Comparison of ENCODE assay signal across 21 cellular contexts in genomic region chr4:143586080-143586479, GRCh38.
DNase-seq lines count a peak whose midpoint lies in the region; ATAC-seq, FAIRE-seq and TF ChIP-seq lines count a peak whose summit lies in the region.
"Had no signal": no experiment of that assay in that cellular context is flagged by ENCODE, and none has a peak within 500 bp of the region (broad histone marks: within the 10 kb centered on the region; RNA-seq: fewer than 3 reads in every experiment).

No MANE protein-coding gene starts in this region.

- H3K4me2 ChIP-seq in endothelial cell of umbilical vein (ENCODE audit: insufficient read depth, low read length) (peak overlapping the region; percentile 45), MM.1S (ENCODE audit: low read depth, low read length) (no peak overlapping the region)
- H3K4me2 ChIP-seq: PC-9 had no signal

- ATAC-seq in upper lobe of right lung, result no peak
- ATAC-seq: left lung, mucosa of descending colon had no signal

- no peaks in the 10 kb centered on the region for H3K9me2 ChIP-seq in MM.1S (replicated peaks; ENCODE audit: insufficient read depth, low read length)

- POLR2A ChIA-PET in BJ (lab: Charles Lee) (no interaction called here), endothelial cell of umbilical vein (lab: Charles Lee) (no interaction called here)

- no peaks in the 10 kb centered on the region for H3K9me1 ChIP-seq in endothelial cell of umbilical vein (replicated peaks; ENCODE audit: control insufficient read depth, extremely low read depth, insufficient read depth, low read length)

- H3K4me3 ChIP-seq in BJ (ENCODE audit: low read depth, low read length) (no peak overlapping the region), SJSA1 (no peak overlapping the region), endothelial cell of umbilical vein (replicated peaks in 1 of 3; ENCODE audit: insufficient read depth in 1 of 3, low read depth in 1 of 3, low read length in 3 of 3) (no peak overlapping the region), skeletal muscle cell (ENCODE audit: low read depth, low read length) (no peak overlapping the region), MM.1S (ENCODE audit: low read length) (no peak overlapping the region), upper lobe of right lung (no peak overlapping the region)
- H3K4me3 ChIP-seq: BLaER1 treated with 17β-estradiol and CSF1 and Interleukin-3, amounts not matched to agents 10 nM and 100 nM; left lung; mucosa of descending colon; PC-9; sigmoid colon; stomach had no signal

- H3K27me3 ChIP-seq in BJ (ENCODE audit: control insufficient read depth, insufficient read depth, low read length), result no peaks in the 10 kb centered on the region
- no peaks in the 10 kb centered on the region for H3K27me3 ChIP-seq in SJSA1 (replicated peaks)
- H3K27me3 ChIP-seq in endothelial cell of umbilical vein (ENCODE audit: control insufficient read depth in 2 of 2, insufficient read depth in 2 of 2, low read length in 2 of 2), result no peaks in the 10 kb centered on the region
- H3K27me3 ChIP-seq in MM.1S (replicated peaks; ENCODE audit: insufficient read depth, low read length), result no peaks in the 10 kb centered on the region
- H3K27me3 ChIP-seq in upper lobe of right lung, result no peaks in the 10 kb centered on the region
- H3K27me3 ChIP-seq: BLaER1 treated with 17β-estradiol and CSF1 and Interleukin-3, amounts not matched to agents 10 nM and 100 nM; left lung; sigmoid colon; stomach had no signal

- FAIRE-seq in endothelial cell of umbilical vein (lab: Jason Lieb, UNC), result peak; percentile 78
- FAIRE-seq: endometrium had no signal

- H3K9ac ChIP-seq in endothelial cell of umbilical vein (replicated peaks; ENCODE audit: extremely low read depth, insufficient read depth, low read length), result peak overlapping the region; percentile 75
- no peak overlapping the region for H3K9ac ChIP-seq in MM.1S (ENCODE audit: low read length)
- H3K9ac ChIP-seq: BLaER1 treated with 17β-estradiol and CSF1 and Interleukin-3, amounts not matched to agents 10 nM and 100 nM had no signal

- H3K4me1 ChIP-seq in SJSA1 (replicated peaks) (peaks cover 18% of the 10 kb centered on the region), endothelial cell of umbilical vein (ENCODE audit: control insufficient read depth, extremely low read depth, insufficient read depth, low read length) (peaks cover 18% of the 10 kb centered on the region), MM.1S (ENCODE audit: low read length) (no peaks in the 10 kb centered on the region), upper lobe of right lung (no peaks in the 10 kb centered on the region)
- H3K4me1 ChIP-seq: left lung, sigmoid colon, stomach had no signal

- dilution Hi-C loops in endothelial cell of umbilical vein (cut with MboI; ENCODE audit: extremely low pct_ligation_motif_present, low sequenced_read_pairs), result no loop called here

- H3K36me3 ChIP-seq in BJ (ENCODE audit: control insufficient read depth, insufficient read depth, low read length) (no peaks in the 10 kb centered on the region), SJSA1 (no peaks in the 10 kb centered on the region), endothelial cell of umbilical vein (ENCODE audit: control insufficient read depth in 2 of 2, extremely low read depth in 1 of 2, insufficient read depth in 2 of 2, low read length in 2 of 2) (no peaks in the 10 kb centered on the region), MM.1S (replicated peaks; ENCODE audit: insufficient read depth, low read length) (no peaks in the 10 kb centered on the region), upper lobe of right lung (no peaks in the 10 kb centered on the region)
- H3K36me3 ChIP-seq: BLaER1 treated with 17β-estradiol and CSF1 and Interleukin-3, amounts not matched to agents 10 nM and 100 nM; left lung; sigmoid colon; stomach had no signal

- TF ChIP-seq CTCF in BJ (IDR thresholded peaks at IDR 0.05; ENCODE audit: insufficient read depth, low read depth, low read length) (no peak), endothelial cell of umbilical vein (IDR thresholded peaks at IDR 0.05; ENCODE audit: extremely low read depth in 1 of 2, insufficient read depth in 1 of 2, low read depth in 1 of 2, low read length in 2 of 2) (no peak), MM.1S (IDR thresholded peaks at IDR 0.05; ENCODE audit: low read length) (no peak), upper lobe of right lung (IDR thresholded peaks at IDR 0.05) (no peak)

- H2AFZ ChIP-seq in endothelial cell of umbilical vein (ENCODE audit: low read depth, low read length) (peak overlapping the region; percentile 75), MM.1S (ENCODE audit: low read length) (no peak overlapping the region)
- H2AFZ ChIP-seq: PC-9 had no signal

- CTCF ChIA-PET in BJ (lab: Yijun Ruan, JAX) (no interaction called here), endothelial cell of umbilical vein (lab: Charles Lee) (interaction anchor here (1.3 to 1.4 kb wide), 2 partner anchors 16 to 27 kb away, joined by 3 read pairs; no protein-coding TSS in a partner anchor)

- intact Hi-C loops in endothelial cell of umbilical vein (cut with micrococcal nuclease) (loop anchor here (1.0 kb wide), 2 partner anchors 55 to 182 kb away; no protein-coding TSS in a partner anchor), upper lobe of right lung (cut with DNase I) (no loop called here)

- H3K9me3 ChIP-seq in SJSA1 (replicated peaks), result peaks cover 10% of the 10 kb centered on the region
- H3K9me3 ChIP-seq in endothelial cell of umbilical vein (replicated peaks; ENCODE audit: control insufficient read depth, insufficient read depth, low read length), result no peaks in the 10 kb centered on the region
- no peaks in the 10 kb centered on the region for H3K9me3 ChIP-seq in MM.1S (replicated peaks; ENCODE audit: insufficient read depth, low read length)
- peaks cover 5% of the 10 kb centered on the region for H3K9me3 ChIP-seq in upper lobe of right lung

- peak overlapping the region; percentile 55 for H3K27ac ChIP-seq in SJSA1
- H3K27ac ChIP-seq in endothelial cell of umbilical vein (ENCODE audit: insufficient read depth, low read depth, low read length), result peak overlapping the region; percentile 97
- no peak overlapping the region for H3K27ac ChIP-seq in MM.1S (ENCODE audit: low read length)
- H3K27ac ChIP-seq in upper lobe of right lung, result no peak overlapping the region
- H3K27ac ChIP-seq: BLaER1 treated with 17β-estradiol and CSF1 and Interleukin-3, amounts not matched to agents 10 nM and 100 nM; left lung; PC-9; sigmoid colon; stomach had no signal

- no peak for TF ChIP-seq POLR2A in endothelial cell of umbilical vein (IDR thresholded peaks at IDR 0.05; ENCODE audit: low read depth, low read length)

- BruUV-seq in endothelial cell of umbilical vein (replicated peaks; lab: Mats Ljungman, UMichigan), result no TSS peak

- H4K20me1 ChIP-seq in endothelial cell of umbilical vein (replicated peaks; ENCODE audit: control insufficient read depth, extremely low read depth, insufficient read depth, low read length) (no peaks in the 10 kb centered on the region), MM.1S (ENCODE audit: insufficient read depth, low read length) (no peaks in the 10 kb centered on the region)
- H4K20me1 ChIP-seq: BLaER1 treated with 17β-estradiol and CSF1 and Interleukin-3, amounts not matched to agents 10 nM and 100 nM had no signal

- DNase-seq in BJ (ENCODE audit: low read depth) (peak; percentile 39), SJSA1 (ENCODE audit: low read depth in 1 of 2, low spot score in 2 of 2) (peak in 1 of 2 experiments; percentile 48), endothelial cell of umbilical vein (ENCODE audit: low read depth, low spot score) (peak; percentile 86), skeletal muscle cell (ENCODE audit: low read depth) (peak; percentile 8), MM.1S (no peak), COR-L47 (lab: John Stamatoyannopoulos, UW) (no peak), KG1 (lab: John Stamatoyannopoulos, UW) (no peak), upper lobe of right lung (no peak)
- DNase-seq: activated CD4-positive, CD25-positive, alpha-beta regulatory T cell; activated naive CD8-positive, alpha-beta T cell treated with anti-CD3 and anti-CD28 coated beads for 36 hours; left lung; mucosa of descending colon; NCI-H1436 treated with DMSO at 0.1 percent for 48 hours; NCI-H2171; NCI-H774; PC-9; sigmoid colon; stomach; T-helper 9 cell had no signal

- H3K79me2 ChIP-seq in endothelial cell of umbilical vein (ENCODE audit: control insufficient read depth, insufficient read depth, low read length) (no peaks in the 10 kb centered on the region), MM.1S (ENCODE audit: low read length) (no peaks in the 10 kb centered on the region)

- H3F3A ChIP-seq in MM.1S (ENCODE audit: insufficient read depth, low read length), result no peaks in the 10 kb centered on the region

TF ChIP-seq in endothelial cell of umbilical vein, 7 proteins besides CTCF, POLR2A, EP300 and RAD21:
- TF ChIP-seq JUN (IDR thresholded peaks at IDR 0.05; ENCODE audit: borderline replicate concordance, insufficient read depth, insufficient read length, low read depth) (peak; percentile 91), EZH2 (IDR thresholded peaks at IDR 0.05; ENCODE audit: borderline replicate concordance, low read depth, low read length, severe bottlenecking) (no peak)

Comparison
In these comparisons a context has a peak if more than half of its experiments do, and no peak if none do; other contexts are left out.
1. DNase-seq: peak in BJ (single experiment), endothelial cell of umbilical vein (single experiment) and skeletal muscle cell (single experiment); none in MM.1S (single experiment), COR-L47 (single experiment), KG1 (single experiment) and upper lobe of right lung (single experiment).
2. H3K27ac ChIP-seq: peak in SJSA1 (single experiment) and endothelial cell of umbilical vein (single experiment); none in MM.1S (single experiment) and upper lobe of right lung (single experiment).